In the genomic region with DNA sequence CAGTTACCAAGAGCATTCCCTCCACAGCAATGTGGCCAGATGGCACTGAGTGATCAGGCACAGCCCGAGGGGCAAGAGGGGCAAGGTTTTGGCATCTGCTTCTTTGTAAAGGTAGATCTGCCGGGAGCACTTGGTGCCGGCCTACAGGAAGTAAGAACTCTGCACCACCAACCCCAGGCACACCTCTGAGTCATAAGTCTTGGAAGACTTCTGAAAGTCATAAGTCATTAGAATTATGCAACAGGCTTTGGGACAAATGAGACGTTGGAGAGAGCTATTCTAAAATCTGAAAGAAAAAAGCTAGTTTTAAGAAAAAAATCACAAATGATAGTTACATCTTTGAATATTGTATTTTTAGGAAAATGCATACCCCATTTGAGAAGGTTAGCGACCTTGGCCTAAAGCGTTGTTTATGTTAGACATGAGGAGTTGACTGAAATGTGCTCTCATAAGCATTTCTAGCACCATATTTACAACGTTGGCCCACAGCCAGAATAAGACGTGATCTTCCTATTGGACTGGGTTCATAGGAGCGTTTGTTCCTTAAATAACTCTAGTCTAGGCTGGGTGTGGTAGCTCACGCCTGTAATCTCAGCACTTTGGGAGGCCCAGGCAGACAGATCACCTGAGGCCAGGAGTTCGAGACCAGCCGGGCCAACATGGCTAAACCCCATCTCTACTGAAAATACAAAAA, we compare ENCODE assay signal across 9 cellular contexts. TPM values are rescaled to one million over a fixed set of nuclear protein-coding genes. Genes with fewer than 3 reads are reported as not detected.
A peak's percentile ranks its signal among the peaks of the same experiment; 100 is the strongest.
DNase-seq lines count a peak whose midpoint lies in the region; ATAC-seq and TF ChIP-seq lines count a peak whose summit lies in the region.
"Had no signal": no experiment of that assay in that cellular context is flagged by ENCODE, and none has a peak within 500 bp of the region (broad histone marks: within the 10 kb centered on the region; RNA-seq: fewer than 3 reads in every experiment).

No MANE protein-coding gene starts in this region.

- H3K36me3 Mint-ChIP-seq in Calu3 (ENCODE audit: insufficient read depth, unreplicated experiment), result no peaks in the 10 kb centered on the region
- H3K36me3 Mint-ChIP-seq in naive thymus-derived CD4-positive, alpha-beta T cell, result peaks cover 0 to 3% (median 0%) of the 10 kb centered on the region in 5 donors
- peaks cover 2% of the 10 kb centered on the region for H3K36me3 Mint-ChIP-seq in T-helper 17 cell (ENCODE audit: low read depth)
- H3K36me3 Mint-ChIP-seq: brain had no signal

- intact Hi-C loops in Calu3 (cut with micrococcal nuclease; ENCODE audit: unreplicated experiment), result no loop called here
- intact Hi-C loops in naive thymus-derived CD4-positive, alpha-beta T cell (cut with micrococcal nuclease), result no loop called here

- POLR2A ChIA-PET in naive thymus-derived CD4-positive, alpha-beta T cell (lab: Charles Lee), result no interaction called here

- no peak overlapping the region for H3K27ac ChIP-seq in naive thymus-derived CD4-positive, alpha-beta T cell (ENCODE audit: low read depth, low read length)

- H3K27me3 Mint-ChIP-seq in Calu3 (ENCODE audit: unreplicated experiment) (peaks cover under 1% of the 10 kb centered on the region), T-helper 17 cell (peaks cover 19% of the 10 kb centered on the region)
- H3K27me3 Mint-ChIP-seq in naive thymus-derived CD4-positive, alpha-beta T cell, result peaks cover 3 to 20% (median 9%) of the 10 kb centered on the region in 5 donors

- no peaks in the 10 kb centered on the region for H3K27me3 ChIP-seq in naive thymus-derived CD4-positive, alpha-beta T cell (ENCODE audit: control insufficient read depth in 2 of 2, insufficient read depth in 2 of 2, low read length in 2 of 2)

- no peak overlapping the region for H3K4me3 ChIP-seq in cardiac fibroblast (replicated peaks in 1 of 2; ENCODE audit: low read depth in 2 of 2, low read length in 2 of 2)
- no peak overlapping the region for H3K4me3 ChIP-seq in naive thymus-derived CD4-positive, alpha-beta T cell (ENCODE audit: low read length)

- H3K36me3 ChIP-seq in naive thymus-derived CD4-positive, alpha-beta T cell (ENCODE audit: control insufficient read depth in 2 of 3, insufficient read depth in 3 of 3, low read length in 3 of 3), result no peaks in the 10 kb centered on the region

- no peaks in the 10 kb centered on the region for H3K4me1 ChIP-seq in naive thymus-derived CD4-positive, alpha-beta T cell (ENCODE audit: control insufficient read depth in 2 of 2, insufficient read depth in 2 of 2, low read length in 2 of 2)

- CTCF ChIA-PET in Calu3 (lab: Charles Lee), result interaction anchor here (0.6 kb wide), 1 partner anchor 523 kb away, joined by 4 read pairs; no protein-coding TSS in a partner anchor
- CTCF ChIA-PET in naive thymus-derived CD4-positive, alpha-beta T cell (lab: Charles Lee), result interaction anchor here (0.6 kb wide), 1 partner anchor 184 kb away, joined by 3 read pairs; no protein-coding TSS in a partner anchor

- in situ Hi-C loops in G401 (cut with HindIII; ENCODE audit: low sequenced_read_pairs), result no loop called here

- peaks cover 2% of the 10 kb centered on the region for H3K9me3 Mint-ChIP-seq in Calu3 (ENCODE audit: low read depth, unreplicated experiment)
- peaks cover 0 to 19% (median 8%) of the 10 kb centered on the region in 11 donors for H3K9me3 Mint-ChIP-seq in naive thymus-derived CD4-positive, alpha-beta T cell

- H3K4me3 Mint-ChIP-seq in Calu3 (ENCODE audit: low read depth, unreplicated experiment), result no peak overlapping the region
- no peak overlapping the region for H3K4me3 Mint-ChIP-seq in naive thymus-derived CD4-positive, alpha-beta T cell
- no peak overlapping the region for H3K4me3 Mint-ChIP-seq in T-helper 17 cell
- H3K4me3 Mint-ChIP-seq: brain had no signal

- H3K27ac Mint-ChIP-seq in Calu3 (ENCODE audit: unreplicated experiment) (peak overlapping the region; percentile 52), T-helper 17 cell (no peak overlapping the region)
- H3K27ac Mint-ChIP-seq in naive thymus-derived CD4-positive, alpha-beta T cell, result peak overlapping the region in 1 of 9 donors; percentile 25

- BruUV-seq in Calu3 (replicated peaks; lab: Mats Ljungman, UMichigan), result no TSS peak

- H3K9me3 ChIP-seq in naive thymus-derived CD4-positive, alpha-beta T cell (ENCODE audit: control insufficient read depth in 2 of 3, low read length in 3 of 3), result no peaks in the 10 kb centered on the region
- H3K9me3 ChIP-seq in T-helper 17 cell (ENCODE audit: control insufficient read depth, low read length, poor library complexity, severe bottlenecking), result no peaks in the 10 kb centered on the region

- peak; percentile 67 for ATAC-seq in naive thymus-derived CD4-positive, alpha-beta T cell
- ATAC-seq in T-helper 17 cell (no peak), HG02588 (IDR thresholded peaks at IDR 0.05; ENCODE audit: unreplicated experiment) (no peak)

- peaks cover 19% of the 10 kb centered on the region for H3K4me1 Mint-ChIP-seq in Calu3 (ENCODE audit: low read depth, unreplicated experiment)
- H3K4me1 Mint-ChIP-seq in naive thymus-derived CD4-positive, alpha-beta T cell, result peaks cover 0 to 6% (median 0%) of the 10 kb centered on the region in 7 donors
- peaks cover 3% of the 10 kb centered on the region for H3K4me1 Mint-ChIP-seq in T-helper 17 cell

- no peak for TF ChIP-seq CTCF in Calu3 (IDR thresholded peaks at IDR 0.05; ENCODE audit: unreplicated experiment)
- no peak for TF ChIP-seq CTCF in cardiac fibroblast (IDR thresholded peaks at IDR 0.05; ENCODE audit: low read depth, low read length)

- peak; percentile 66 for DNase-seq in Calu3
- DNase-seq in MV-4-11 (lab: John Stamatoyannopoulos, UW), result peak; percentile 95
- DNase-seq in cardiac fibroblast (ENCODE audit: low read depth in 2 of 2), result peak; percentile 66 to 70
- DNase-seq in naive thymus-derived CD4-positive, alpha-beta T cell, result no peak
- DNase-seq in T-helper 17 cell, result no peak
- no peak for DNase-seq in SK-N-DZ (ENCODE audit: low spot score)
- DNase-seq in G401 (ENCODE audit: low spot score), result no peak

RNA-seq across cellular contexts. Expression of a gene that starts 37.7 kb away (rescaled TPM):
- 1.5 and 1.9 TPM in 2 replicates for total RNA-seq in Calu3 (2022)
- 1 to 10 TPM; 1.5 to 4.5 (median 3.2) TPM for total RNA-seq in naive thymus-derived CD4-positive, alpha-beta T cell
- 1 to 10 TPM; 2.4 TPM for polyA plus RNA-seq in naive thymus-derived CD4-positive, alpha-beta T cell
- total RNA-seq in T-helper 17 cell, result 1 to 10 TPM; 1.3 to 1.8 TPM
- polyA plus RNA-seq in SK-N-DZ (2014; cell fraction: cytosol; rRNA removed), result not detected in 2 replicates
- not detected in 2 replicates for polyA plus RNA-seq in SK-N-DZ (2014; cell fraction: nucleus; rRNA removed)
- not detected in 2 replicates for total RNA-seq in G401 (2014; rRNA removed; shearing (Covaris generic))

Comparison
In these comparisons a context has a peak if more than half of its experiments do, and no peak if none do; other contexts are left out.
1. DNase-seq: peak in Calu3 (single experiment), MV-4-11 (single experiment) and cardiac fibroblast (2 of 2); none in naive thymus-derived CD4-positive, alpha-beta T cell (0 of 9), T-helper 17 cell (0 of 3), SK-N-DZ (single experiment) and G401 (single experiment).